Comparison of ENCODE assay signal across 2 cellular contexts in genomic region chr2:150292807-150293206, GRCh38.
TF ChIP-seq lines count a peak whose summit lies in the region.

No MANE protein-coding gene starts in this region.

TF ChIP-seq in SK-N-SH, 30 proteins besides CTCF, POLR2A, EP300 and RAD21:
- TF ChIP-seq SMC3 (IDR thresholded peaks at IDR 0.05; ENCODE audit: low read depth, low read length) (no peak), RCOR1 (IDR thresholded peaks at IDR 0.05; ENCODE audit: low read length) (no peak), GABPA (IDR thresholded peaks at IDR 0.05; ENCODE audit: low read depth) (no peak), FOXJ3 (CRISPR knock-in tag; IDR thresholded peaks at IDR 0.05) (no peak), FOSL2 (IDR thresholded peaks at IDR 0.05; ENCODE audit: borderline replicate concordance, low read depth) (peak; percentile 42; the same call in 1 of the 2 replicates), FOXM1 (IDR thresholded peaks at IDR 0.05; ENCODE audit: low read depth) (no peak), NFIC (IDR thresholded peaks at IDR 0.05; ENCODE audit: borderline replicate concordance) (0 out of 2 replicates have a peak, but pooled peaks have one; percentile 11), TAF1 (IDR thresholded peaks at IDR 0.05; ENCODE audit: borderline replicate concordance, low read depth, low read length) (no peak), RXRA (IDR thresholded peaks at IDR 0.05; ENCODE audit: borderline replicate concordance, low read depth) (no peak), TCF12 (IDR thresholded peaks at IDR 0.05) (peak; percentile 83), JUND (IDR thresholded peaks at IDR 0.05) (peak; percentile 47; the same call in 1 of the 2 replicates), MAX (IDR thresholded peaks at IDR 0.05; ENCODE audit: low read depth) (no peak), PBX3 (IDR thresholded peaks at IDR 0.05) (peak; percentile 87), SIN3A (IDR thresholded peaks at IDR 0.05; ENCODE audit: borderline replicate concordance, low read depth, low read length) (no peak)

TF ChIP-seq in neural cell, 6 proteins besides CTCF, POLR2A, EP300 and RAD21:
- TF ChIP-seq REST (IDR thresholded peaks at IDR 0.05; ENCODE audit: borderline replicate concordance) (peak; percentile 56), POLR2AphosphoS5 (IDR thresholded peaks at IDR 0.05) (peak; percentile 72), SMC3 (conservative IDR thresholded peaks at IDR 0.05; ENCODE audit: poor library complexity) (no peak), TAF1 (IDR thresholded peaks at IDR 0.05; ENCODE audit: low read depth) (no peak), MXI1 (conservative IDR thresholded peaks at IDR 0.05; ENCODE audit: poor library complexity, severe bottlenecking) (no peak), EZH2 (IDR thresholded peaks at IDR 0.05; ENCODE audit: borderline replicate concordance, insufficient read depth, low read length, poor library complexity, severe bottlenecking) (no peak)
